Comparison of ENCODE assay signal across 14 cellular contexts in genomic region chr21:17900281-17900989, GRCh38.
DNase-seq lines count a peak whose midpoint lies in the region; ATAC-seq and TF ChIP-seq lines count a peak whose summit lies in the region.
"Had no signal": no experiment of that assay in that cellular context is flagged by ENCODE, and none has a peak within 500 bp of the region (broad histone marks: within the 10 kb centered on the region; RNA-seq: fewer than 3 reads in every experiment).

No MANE protein-coding gene starts in this region.

- 39 to 49% (median 43%) methylated on average over 8 of the region's 8 CpGs for WGBS in heart left ventricle, 4 donors
- WGBS in suprapubic skin = 85% methylated on average over 4 of the region's 8 CpGs

- H3K9me3 ChIP-seq in heart left ventricle (peaks cover 0 to 15% (median 0%) of the 10 kb centered on the region in 12 donors), suprapubic skin (no peaks in the 10 kb centered on the region)
- H3K9me3 ChIP-seq: pancreas had no signal

- H3K36me3 ChIP-seq in heart left ventricle (no peaks in the 10 kb centered on the region), suprapubic skin (no peaks in the 10 kb centered on the region)
- H3K36me3 ChIP-seq: brain microvascular endothelial cell, pancreas had no signal

- CTCF ChIA-PET in HEK293T (lab: Yijun Ruan, JAX) = no interaction called here

- intact Hi-C loops in Right ventricle myocardium superior (cut with DNase I) (loop anchor here (5.0 to 10.0 kb wide), 2 partner anchors 86 to 223 kb away; partner anchors contain the start of gene C21orf91), Right ventricle myocardium inferior (cut with DNase I) (loop anchor here (2.0 kb wide), 1 partner anchor 82 kb away; the partner anchor contains the start of gene C21orf91), heart left ventricle (cut with DNase I) (loop anchor here in 7 of 10 donors (2.0 to 10.0 kb wide), 6 partner anchors 82 to 288 kb away; partner anchors contain the start of genes C21orf91 (in 5 of the 7) and BTG3 (in 1 of the 7))

- H3K4me1 ChIP-seq in heart left ventricle (peaks cover 0 to 19% (median 13%) of the 10 kb centered on the region in 12 donors), suprapubic skin (peaks cover 26% of the 10 kb centered on the region)
- H3K4me1 ChIP-seq: pancreas had no signal

- POLR2A ChIA-PET in HEK293T (lab: Yijun Ruan, JAX) = no interaction called here

- H3K27me3 ChIP-seq in heart left ventricle = no peaks in the 10 kb centered on the region
- H3K27me3 ChIP-seq in suprapubic skin = no peaks in the 10 kb centered on the region
- H3K27me3 ChIP-seq: brain microvascular endothelial cell, pancreas had no signal

- DNase-seq in Right ventricle myocardium superior (peak; percentile 57), Right ventricle myocardium inferior (ENCODE audit: missing footprints) (no peak), NCI-H1105 (lab: John Stamatoyannopoulos, UW) (peak; percentile 14), heart left ventricle (peak; percentile 28 to 67 (median 60)), suprapubic skin (ENCODE audit: low spot score in 2 of 2) (no peak), HEK293T (ENCODE audit: extremely low spot score) (no peak)
- no peak for DNase-seq in activated CD8-positive, alpha-beta memory T cell treated with anti-CD3 and anti-CD28 coated beads, Interleukin-2, amount 50 U/mL, for 4 hours
- DNase-seq: activated effector memory CD4-positive, alpha-beta T cell treated with Interleukin-2 at 50 U/mL for 16 hours; brain microvascular endothelial cell; C1 segment of cervical spinal cord; head of caudate nucleus; mammary epithelial cell; pancreas had no signal

- no peak for TF ChIP-seq EP300 in suprapubic skin (IDR thresholded peaks at IDR 0.05)

- H3K4me3 ChIP-seq in heart left ventricle (no peak overlapping the region), suprapubic skin (no peak overlapping the region)
- H3K4me3 ChIP-seq: pancreas had no signal

- peak overlapping the region in 11 of 12 donors; percentile 6 to 87 (median 59) for H3K27ac ChIP-seq in heart left ventricle
- H3K27ac ChIP-seq in suprapubic skin = peak overlapping the region; percentile 84
- H3K27ac ChIP-seq: brain microvascular endothelial cell, pancreas had no signal

- ATAC-seq in Right ventricle myocardium superior (ENCODE audit: poor library complexity) (peak; percentile 22), Right ventricle myocardium inferior (no peak), heart left ventricle (peak; percentile 51 to 77 (median 62)), HG03521 (IDR thresholded peaks at IDR 0.05; ENCODE audit: unreplicated experiment) (no peak)
- ATAC-seq: pancreas had no signal

- TF ChIP-seq CTCF in heart left ventricle (IDR thresholded peaks at IDR 0.05) (peak in 2 of 12 donors; percentile 5 to 7), suprapubic skin (IDR thresholded peaks at IDR 0.05) (no peak)

- TF ChIP-seq POLR2A in heart left ventricle (IDR thresholded peaks at IDR 0.05) (no peak), suprapubic skin (IDR thresholded peaks at IDR 0.05) (no peak)

TF ChIP-seq in HEK293T, 16 proteins besides CTCF, POLR2A, EP300 and RAD21:
- TF ChIP-seq TARDBP (IDR thresholded peaks at IDR 0.05) (no peak), PKNOX1 (IDR thresholded peaks at IDR 0.05) (no peak), FOXM1 (IDR thresholded peaks at IDR 0.05; ENCODE audit: borderline replicate concordance) (no peak), FOXK2 (IDR thresholded peaks at IDR 0.05) (no peak), ELF4 (IDR thresholded peaks at IDR 0.05) (no peak), CTBP1 (IDR thresholded peaks at IDR 0.05; ENCODE audit: borderline replicate concordance) (no peak), NFRKB (IDR thresholded peaks at IDR 0.05) (no peak), ZNF384 (IDR thresholded peaks at IDR 0.05) (no peak)

Comparison
In these comparisons a context has a peak if more than half of its experiments do, and no peak if none do; other contexts are left out.
1. ATAC-seq: peak in Right ventricle myocardium superior (single experiment) and heart left ventricle (4 of 4); none in Right ventricle myocardium inferior (single experiment) and HG03521 (single experiment).
2. DNase-seq: peak in Right ventricle myocardium superior (single experiment), NCI-H1105 (single experiment) and heart left ventricle (5 of 5); none in Right ventricle myocardium inferior (single experiment), suprapubic skin (0 of 2), HEK293T (single experiment) and activated CD8-positive, alpha-beta memory T cell treated with anti-CD3 and anti-CD28 coated beads, Interleukin-2, amount 50 U/mL, for 4 hours (single experiment).